9 cellular contexts compared by ENCODE assay signal in the genomic region with DNA sequence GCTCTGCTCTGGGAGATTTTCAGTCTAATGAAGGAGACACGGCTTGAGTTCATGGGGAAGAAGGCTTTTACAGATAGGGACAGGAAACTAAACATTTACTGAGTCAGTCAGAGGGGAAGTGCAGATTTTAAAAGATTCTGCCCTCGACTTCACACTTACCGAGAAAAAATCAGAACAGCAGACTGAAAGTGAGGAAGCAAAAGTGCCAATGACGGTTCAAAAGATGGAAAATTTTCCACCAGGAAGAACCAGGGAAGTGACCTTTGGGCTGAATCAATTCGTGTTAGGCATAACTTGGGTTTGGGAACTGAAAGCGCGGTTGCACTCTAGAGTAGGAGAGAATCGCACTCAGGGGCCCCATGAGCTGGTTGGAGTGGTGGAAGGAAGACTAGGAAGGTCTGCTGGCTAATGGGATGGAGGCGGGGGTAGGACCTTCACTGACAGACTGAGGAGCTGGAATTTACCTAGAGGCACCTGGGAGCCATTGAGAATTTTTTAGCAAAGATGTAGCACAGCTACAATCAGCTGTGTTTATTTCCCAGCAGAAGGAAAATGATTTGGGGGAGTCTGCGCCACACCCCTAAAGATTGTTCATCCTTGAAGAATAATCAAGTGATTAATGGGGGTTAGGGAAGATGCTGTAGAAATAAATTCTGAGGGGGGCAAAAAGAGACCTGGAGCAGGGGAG. TPM values are rescaled to one million over a fixed set of nuclear protein-coding genes. Genes with fewer than 3 reads are reported as not detected.
DNase-seq lines count a peak whose midpoint lies in the region; ATAC-seq and TF ChIP-seq lines count a peak whose summit lies in the region.
"Had no signal": no experiment of that assay in that cellular context is flagged by ENCODE, and none has a peak within 500 bp of the region (broad histone marks: within the 10 kb centered on the region; RNA-seq: fewer than 3 reads in every experiment).

No MANE protein-coding gene starts in this region.

- H3K36me3 Mint-ChIP-seq in activated naive CD4-positive, alpha-beta T cell treated with anti-CD3 and anti-CD28 coated beads, Interleukin-2, amount 10 ng/mL, durations not matched to agents 7 days and 5 days = no peaks in the 10 kb centered on the region
- no peaks in the 10 kb centered on the region for H3K36me3 Mint-ChIP-seq in activated T-helper 1 cell treated with anti-CD3 and anti-CD28 coated beads, Interleukin-12 subunit alpha, Interleukin-12 subunit beta, Interleukin-2, Interleukin-4 antibody, amounts not matched to agents 30 ng/mL and 10 ng/mL and 1 ng/mL, durations not matched to agents 14 hours and 24 hours and 36 hours (ENCODE audit: low read depth)

- 18% methylated on average over 10 of the region's 10 CpGs for WGBS in right lobe of liver (ENCODE audit: insufficient coverage, low coverage, low lambda C conversion rate, missing lambda C conversion rate)
- WGBS in suprapubic skin = 54% methylated on average over 10 of the region's 10 CpGs

- peak in 3 of 4 donors; percentile 5 to 40 (median 15) for ATAC-seq in right lobe of liver

- peaks cover 24% of the 10 kb centered on the region for H3K4me1 Mint-ChIP-seq in activated naive CD4-positive, alpha-beta T cell treated with anti-CD3 and anti-CD28 coated beads, Interleukin-2, amount 10 ng/mL, durations not matched to agents 7 days and 5 days
- H3K4me1 Mint-ChIP-seq in activated T-helper 1 cell treated with anti-CD3 and anti-CD28 coated beads, Interleukin-12 subunit alpha, Interleukin-12 subunit beta, Interleukin-2, Interleukin-4 antibody, amounts not matched to agents 30 ng/mL and 10 ng/mL and 1 ng/mL, durations not matched to agents 14 hours and 24 hours and 36 hours (ENCODE audit: low read depth) = peaks cover 30% of the 10 kb centered on the region

- H3K27me3 ChIP-seq in right lobe of liver (peaks cover 0 to 12% of the 10 kb centered on the region in 2 donors), suprapubic skin (peaks cover 52% of the 10 kb centered on the region)

- TF ChIP-seq POLR2A in right lobe of liver (IDR thresholded peaks at IDR 0.05) (no peak), suprapubic skin (IDR thresholded peaks at IDR 0.05) (no peak)

- DNase-seq in activated naive CD4-positive, alpha-beta T cell treated with anti-CD3 and anti-CD28 coated beads, Interleukin-2, amount 10 ng/mL, durations not matched to agents 7 days and 5 days = no peak
- DNase-seq in activated naive CD4-positive, alpha-beta T cell (lab: John Stamatoyannopoulos, UW) = no peak
- no peak for DNase-seq in activated T-helper 1 cell treated with anti-CD3 and anti-CD28 coated beads, Interleukin-12 subunit alpha, Interleukin-12 subunit beta, Interleukin-2, Interleukin-4 antibody, amounts not matched to agents 30 ng/mL and 10 ng/mL and 1 ng/mL, durations not matched to agents 14 hours and 24 hours and 36 hours (ENCODE audit: low spot score)
- DNase-seq in right lobe of liver (no peak), suprapubic skin (ENCODE audit: low spot score in 2 of 2) (no peak), GM13976 (ENCODE audit: low spot score) (no peak), HuH-7.5 (ENCODE audit: low spot score) (no peak), NCI-H2196 (lab: John Stamatoyannopoulos, UW; ENCODE audit: unreplicated experiment) (no peak)
- DNase-seq: GOT3 had no signal

- H3K9me3 Mint-ChIP-seq in activated naive CD4-positive, alpha-beta T cell treated with anti-CD3 and anti-CD28 coated beads, Interleukin-2, amount 10 ng/mL, durations not matched to agents 7 days and 5 days = no peaks in the 10 kb centered on the region
- H3K9me3 Mint-ChIP-seq in activated T-helper 1 cell treated with anti-CD3 and anti-CD28 coated beads, Interleukin-12 subunit alpha, Interleukin-12 subunit beta, Interleukin-2, Interleukin-4 antibody, amounts not matched to agents 30 ng/mL and 10 ng/mL and 1 ng/mL, durations not matched to agents 14 hours and 24 hours and 36 hours = no peaks in the 10 kb centered on the region

- in situ Hi-C loops in GM13976 (cut with MboI; ENCODE audit: low sequenced_read_pairs, unreplicated experiment) = no loop called here

- CTCF ChIA-PET in activated naive CD4-positive, alpha-beta T cell treated with anti-CD3 and anti-CD28 coated beads, Interleukin-2, amount 10 ng/mL, durations not matched to agents 7 days and 5 days (lab: Charles Lee) = interaction anchor here (0.7 to 1.1 kb wide), 3 partner anchors 9 to 172 kb away, joined by 3 read pairs; no protein-coding TSS in a partner anchor

- TF ChIP-seq EP300 in suprapubic skin (IDR thresholded peaks at IDR 0.05) = no peak

- no peak overlapping the region for H3K27ac ChIP-seq in right lobe of liver
- H3K27ac ChIP-seq in suprapubic skin = no peak overlapping the region

- H3K36me3 ChIP-seq in right lobe of liver (no peaks in the 10 kb centered on the region), suprapubic skin (no peaks in the 10 kb centered on the region)

- TF ChIP-seq CTCF in right lobe of liver (IDR thresholded peaks at IDR 0.05) = no peak
- no peak for TF ChIP-seq CTCF in suprapubic skin (IDR thresholded peaks at IDR 0.05)
- TF ChIP-seq CTCF in GM13976 (IDR thresholded peaks at IDR 0.05; ENCODE audit: borderline replicate concordance, control extremely low read depth, extremely low read depth, insufficient read depth, missing control alignments) = no peak

- peak overlapping the region; percentile 74 for H3K4me3 Mint-ChIP-seq in activated naive CD4-positive, alpha-beta T cell treated with anti-CD3 and anti-CD28 coated beads, Interleukin-2, amount 10 ng/mL, durations not matched to agents 7 days and 5 days
- H3K4me3 Mint-ChIP-seq in activated T-helper 1 cell treated with anti-CD3 and anti-CD28 coated beads, Interleukin-12 subunit alpha, Interleukin-12 subunit beta, Interleukin-2, Interleukin-4 antibody, amounts not matched to agents 30 ng/mL and 10 ng/mL and 1 ng/mL, durations not matched to agents 14 hours and 24 hours and 36 hours = peak overlapping the region; percentile 86

- H3K9me3 ChIP-seq in right lobe of liver (no peaks in the 10 kb centered on the region), suprapubic skin (no peaks in the 10 kb centered on the region)

- peaks cover 0 to 26% (median 0%) of the 10 kb centered on the region in 4 donors for H3K4me1 ChIP-seq in right lobe of liver
- H3K4me1 ChIP-seq in suprapubic skin = peaks cover 27% of the 10 kb centered on the region

- H3K27ac Mint-ChIP-seq in activated naive CD4-positive, alpha-beta T cell treated with anti-CD3 and anti-CD28 coated beads, Interleukin-2, amount 10 ng/mL, durations not matched to agents 7 days and 5 days = no peak overlapping the region
- H3K27ac Mint-ChIP-seq in activated T-helper 1 cell treated with anti-CD3 and anti-CD28 coated beads, Interleukin-12 subunit alpha, Interleukin-12 subunit beta, Interleukin-2, Interleukin-4 antibody, amounts not matched to agents 30 ng/mL and 10 ng/mL and 1 ng/mL, durations not matched to agents 14 hours and 24 hours and 36 hours = no peak overlapping the region

- H3K27me3 Mint-ChIP-seq in activated naive CD4-positive, alpha-beta T cell treated with anti-CD3 and anti-CD28 coated beads, Interleukin-2, amount 10 ng/mL, durations not matched to agents 7 days and 5 days = peaks cover 67% of the 10 kb centered on the region
- H3K27me3 Mint-ChIP-seq in activated T-helper 1 cell treated with anti-CD3 and anti-CD28 coated beads, Interleukin-12 subunit alpha, Interleukin-12 subunit beta, Interleukin-2, Interleukin-4 antibody, amounts not matched to agents 30 ng/mL and 10 ng/mL and 1 ng/mL, durations not matched to agents 14 hours and 24 hours and 36 hours (ENCODE audit: insufficient read depth) = peaks cover 59% of the 10 kb centered on the region

- H3K4me3 ChIP-seq in right lobe of liver = peak overlapping the region in 1 of 3 donors; percentile 3
- peak overlapping the region; percentile 54 for H3K4me3 ChIP-seq in suprapubic skin

- intact Hi-C loops in activated T-helper 1 cell treated with anti-CD3 and anti-CD28 coated beads, Interleukin-12 subunit alpha, Interleukin-12 subunit beta, Interleukin-2, Interleukin-4 antibody, amounts not matched to agents 30 ng/mL and 10 ng/mL and 1 ng/mL, durations not matched to agents 14 hours and 24 hours and 36 hours (cut with micrococcal nuclease) = no loop called here
- intact Hi-C loops in right lobe of liver (cut with DNase I) = no loop called here

RNA-seq across cellular contexts. Expression of a gene that starts 1.2 kb away (rescaled TPM):
- total RNA-seq in activated T-helper 1 cell treated with anti-CD3 and anti-CD28 coated beads, Interleukin-12 subunit alpha, Interleukin-12 subunit beta, Interleukin-2, Interleukin-4 antibody, amounts not matched to agents 30 ng/mL and 10 ng/mL and 1 ng/mL, durations not matched to agents 14 hours and 24 hours and 36 hours = 0.12 TPM in 1 of 2 replicates, not detected in the other
- 1 to 10 TPM in 1 of 6 experiments, under 1 TPM in 5; 0.30 to 1.2 (median 0.36) TPM for total RNA-seq in right lobe of liver
- total RNA-seq in suprapubic skin = under 1 TPM in 1 of 4 donors, not detected in 3; 0.48 TPM
